In the genomic region with DNA sequence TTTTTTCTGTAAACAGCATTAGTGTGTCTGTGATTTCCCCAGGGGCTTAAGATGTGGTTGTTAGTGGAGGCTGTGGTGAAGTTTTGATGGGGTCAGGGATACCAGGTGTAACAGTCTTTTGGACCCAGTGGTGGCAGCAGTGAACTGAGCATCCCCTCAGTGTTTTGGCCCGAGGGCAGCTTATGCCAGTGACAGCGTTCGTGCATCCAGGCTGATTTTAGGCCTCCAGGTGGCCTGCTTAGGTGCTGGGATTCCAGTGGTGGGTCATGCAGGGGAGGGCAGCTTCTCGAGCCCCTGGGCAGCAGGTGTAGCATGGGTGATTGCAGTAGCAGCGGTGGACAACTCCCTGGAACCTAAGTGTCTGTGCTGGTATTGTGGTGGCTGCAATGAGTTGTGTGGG, we compare ENCODE assay signal across 15 cellular contexts. TPM values are rescaled to one million over a fixed set of nuclear protein-coding genes. Genes with fewer than 3 reads are reported as not detected.
DNase-seq lines count a peak whose midpoint lies in the region; ATAC-seq, FAIRE-seq and TF ChIP-seq lines count a peak whose summit lies in the region.
"Had no signal": no experiment of that assay in that cellular context is flagged by ENCODE, and none has a peak within 500 bp of the region (broad histone marks: within the 10 kb centered on the region; RNA-seq: fewer than 3 reads in every experiment).

No MANE protein-coding gene starts in this region.

- peaks cover 45% of the 10 kb centered on the region for H3K4me1 Mint-ChIP-seq in CD14-positive monocyte
- peaks cover 43% of the 10 kb centered on the region for H3K4me1 Mint-ChIP-seq in Caco-2 (ENCODE audit: low read depth, unreplicated experiment)
- peaks cover 74% of the 10 kb centered on the region for H3K4me1 Mint-ChIP-seq in activated T-helper 17 cell treated with anti-CD3 and anti-CD28 coated beads, Interleukin-2, amount 50 U/mL, for 72 hours

- DNase-seq in CD14-positive monocyte (ENCODE audit: low spot score) (no peak), Caco-2 (peak in 1 of 2 experiments; percentile 4), HepG2 (ENCODE audit: low spot score) (no peak), UCSD-AML1 (lab: John Stamatoyannopoulos, UW; ENCODE audit: unreplicated experiment) (no peak)
- DNase-seq: activated CD4-positive, CD25-positive, alpha-beta regulatory T cell treated with anti-CD3 and anti-CD28 coated beads, Interleukin-2, amount 50 U/mL, for 72 hours; C1 segment of cervical spinal cord; NCI-H1694 treated with DMSO at 0.1 percent for 48 hours; stomach had no signal

- H3K9me3 Mint-ChIP-seq in CD14-positive monocyte (peaks cover 3 to 13% (median 11%) of the 10 kb centered on the region in 7 donors), Caco-2 (ENCODE audit: unreplicated experiment) (no peaks in the 10 kb centered on the region)
- peaks cover 4% of the 10 kb centered on the region for H3K9me3 Mint-ChIP-seq in activated T-helper 17 cell treated with anti-CD3 and anti-CD28 coated beads, Interleukin-2, amount 50 U/mL, for 72 hours

- CTCF ChIA-PET in Caco-2 (lab: Charles Lee) (no interaction called here), HepG2 (lab: Yijun Ruan, JAX; ENCODE audit: low intra/inter-chr PET ratio, low total read pairs) (no interaction called here)

- no peak overlapping the region for H3K27ac ChIP-seq in HepG2 (ENCODE audit: extremely low read length, insufficient read depth, low read length)
- H3K27ac ChIP-seq: heart right ventricle, stomach had no signal

- H3K9me3 ChIP-seq in Caco-2 (no peaks in the 10 kb centered on the region), HepG2 (ENCODE audit: low read length) (no peaks in the 10 kb centered on the region)

- H4K20me1 ChIP-seq in HepG2 (ENCODE audit: insufficient read depth, low read length), result peaks cover 57% of the 10 kb centered on the region

- in situ Hi-C loops in HepG2 (cut with HindIII; ENCODE audit: extremely low pct_ligation_motif_present, low pct_unique_long_range_greater_than_20kb), result no loop called here

- TF ChIP-seq CTCF in CD14-positive monocyte (IDR thresholded peaks at IDR 0.05) (no peak), Caco-2 (IDR thresholded peaks at IDR 0.05; ENCODE audit: insufficient read depth in 1 of 2, low read depth in 1 of 2, low read length in 1 of 2, severe bottlenecking in 1 of 2, unreplicated experiment in 1 of 2) (no peak), HepG2 (CRISPR knock-in tag; IDR thresholded peaks at IDR 0.05) (no peak)

- no peak overlapping the region for H3K4me2 ChIP-seq in HepG2 (ENCODE audit: low read depth, low read length)

- BruUV-seq in Caco-2 (replicated peaks; lab: Mats Ljungman, UMichigan) (no TSS peak), HepG2 (replicated peaks; lab: Mats Ljungman, UMichigan) (no TSS peak)

- FAIRE-seq in HepG2 (lab: Jason Lieb, UNC), result no peak
- FAIRE-seq: GM12891 had no signal

- H3K79me2 ChIP-seq in HepG2 (ENCODE audit: insufficient read depth, low read length), result peaks cover 97% of the 10 kb centered on the region

- TF ChIP-seq POLR2A in HepG2 (IDR thresholded peaks at IDR 0.05; ENCODE audit: insufficient read depth in 1 of 2, low read depth in 2 of 2, low read length in 2 of 2), result no peak

- H3K4me3 ChIP-seq in Caco-2 (ENCODE audit: low read depth, low read length) (no peak overlapping the region), HepG2 (replicated peaks in 1 of 3; ENCODE audit: insufficient read depth in 1 of 3, low read depth in 2 of 3, low read length in 3 of 3) (no peak overlapping the region)
- H3K4me3 ChIP-seq: heart right ventricle, stomach had no signal

- H3K4me3 Mint-ChIP-seq in CD14-positive monocyte, result no peak overlapping the region
- no peak overlapping the region for H3K4me3 Mint-ChIP-seq in Caco-2 (ENCODE audit: unreplicated experiment)
- peak overlapping the region; percentile 39 for H3K4me3 Mint-ChIP-seq in activated T-helper 17 cell treated with anti-CD3 and anti-CD28 coated beads, Interleukin-2, amount 50 U/mL, for 72 hours

- no peak for TF ChIP-seq RAD21 in HepG2 (CRISPR knock-in tag; IDR thresholded peaks at IDR 0.05)

- no peaks in the 10 kb centered on the region for H3K36me3 Mint-ChIP-seq in CD14-positive monocyte
- peaks cover 7% of the 10 kb centered on the region for H3K36me3 Mint-ChIP-seq in Caco-2 (ENCODE audit: insufficient read depth, unreplicated experiment)
- peaks cover 9% of the 10 kb centered on the region for H3K36me3 Mint-ChIP-seq in activated T-helper 17 cell treated with anti-CD3 and anti-CD28 coated beads, Interleukin-2, amount 50 U/mL, for 72 hours (ENCODE audit: low read depth)

- H3K4me1 ChIP-seq in Caco-2, result peaks cover 27% of the 10 kb centered on the region
- peaks cover 40% of the 10 kb centered on the region for H3K4me1 ChIP-seq in HepG2 (ENCODE audit: insufficient read depth, low read length)

- WGBS in HepG2 (ENCODE audit: low lambda C conversion rate), result 100% methylated on average over 1 of the region's 5 CpGs

- no peak for TF ChIP-seq EP300 in HepG2 (IDR thresholded peaks at IDR 0.05; ENCODE audit: low read depth in 2 of 2, low read length in 2 of 2)
- no peak for TF ChIP-seq EP300 in HepG2 (CRISPR knock-in tag; IDR thresholded peaks at IDR 0.05; ENCODE audit: borderline replicate concordance)

- H2AFZ ChIP-seq in HepG2 (ENCODE audit: low read length), result no peak overlapping the region

- H3K27me3 Mint-ChIP-seq in CD14-positive monocyte (ENCODE audit: low read depth in 3 of 3) (peaks cover 0 to 1% (median 0%) of the 10 kb centered on the region in 3 donors), Caco-2 (ENCODE audit: insufficient read depth, unreplicated experiment) (no peaks in the 10 kb centered on the region)
- H3K27me3 Mint-ChIP-seq in activated T-helper 17 cell treated with anti-CD3 and anti-CD28 coated beads, Interleukin-2, amount 50 U/mL, for 72 hours, result no peaks in the 10 kb centered on the region

- intact Hi-C loops in CD14-positive monocyte (cut with micrococcal nuclease), result no loop called here
- intact Hi-C loops in Caco-2 (cut with micrococcal nuclease; ENCODE audit: unreplicated experiment), result no loop called here
- intact Hi-C loops in HepG2 (cut with micrococcal nuclease; ENCODE audit: unreplicated experiment), result no loop called here

- ATAC-seq in activated T-helper 17 cell treated with anti-CD3 and anti-CD28 coated beads, Interleukin-2, amount 50 U/mL, for 72 hours (replicated peaks), result no peak
- peak; percentile 60 for ATAC-seq in HepG2
- no peak for ATAC-seq in HG03520 (IDR thresholded peaks at IDR 0.05; ENCODE audit: unreplicated experiment)
- no peak for ATAC-seq in HG02852 (IDR thresholded peaks at IDR 0.05; ENCODE audit: unreplicated experiment)
- ATAC-seq: Panc1 had no signal

- POLR2A ChIA-PET in Caco-2 (lab: Charles Lee), result no interaction called here
- POLR2A ChIA-PET in HepG2 (lab: Yijun Ruan, JAX), result no interaction called here

- no peak overlapping the region for H3K9ac ChIP-seq in HepG2 (ENCODE audit: insufficient read depth, low read depth, low read length)

- no peaks in the 10 kb centered on the region for H3K36me3 ChIP-seq in Caco-2 (ENCODE audit: control insufficient read depth, insufficient read depth, low read length)
- no peaks in the 10 kb centered on the region for H3K36me3 ChIP-seq in HepG2 (replicated peaks in 1 of 2; ENCODE audit: control insufficient read depth in 1 of 2, insufficient read depth in 2 of 2, low read length in 2 of 2)
- H3K36me3 ChIP-seq: heart right ventricle, stomach had no signal

- H3K27ac Mint-ChIP-seq in CD14-positive monocyte, result peak overlapping the region in 6 of 7 donors; percentile 5 to 66 (median 41)
- H3K27ac Mint-ChIP-seq in Caco-2 (ENCODE audit: unreplicated experiment), result peak overlapping the region; percentile 12
- peak overlapping the region; percentile 20 for H3K27ac Mint-ChIP-seq in activated T-helper 17 cell treated with anti-CD3 and anti-CD28 coated beads, Interleukin-2, amount 50 U/mL, for 72 hours
- H3K27ac Mint-ChIP-seq: activated T-helper 2 cell treated with anti-CD3 and anti-CD28 coated beads, Interferon-gamma antibody, Interleukin-2, Interleukin-4, amounts not matched to agents 10 μg/mL and 5 μg/mL and 100 μg/mL, durations not matched to agents 14 hours and 24 hours and 36 hours had no signal

- H3K27me3 ChIP-seq in Caco-2 (replicated peaks; ENCODE audit: control insufficient read depth, insufficient read depth, low read length) (no peaks in the 10 kb centered on the region), HepG2 (ENCODE audit: control insufficient read depth in 1 of 2, insufficient read depth in 2 of 2, low read length in 2 of 2) (no peaks in the 10 kb centered on the region)
- H3K27me3 ChIP-seq: heart right ventricle, stomach had no signal

TF ChIP-seq in HepG2, 621 proteins besides CTCF, POLR2A, EP300 and RAD21 (continues in another document):
- no peak for TF ChIP-seq ZNF256 (CRISPR knock-in tag; conservative IDR thresholded peaks at IDR 0.05)
- no peak for TF ChIP-seq DNMT3B (CRISPR knock-in tag; conservative IDR thresholded peaks at IDR 0.05)
- TF ChIP-seq MTA1 (CRISPR knock-in tag; IDR thresholded peaks at IDR 0.05; ENCODE audit: borderline replicate concordance), result no peak

RNA-seq across cellular contexts. Expression of gene STT3B, which starts 29.2 kb away (rescaled TPM):
- 10 to 100 TPM; 86.3 to 97.0 TPM for polyA plus RNA-seq in CD14-positive monocyte
- 162 and 165 TPM in 2 replicates for total RNA-seq in Caco-2 (2022)
- 100 to 1,000 TPM in 1 of 2 donors, 10 to 100 TPM in 1; 88.9 to 155 TPM for total RNA-seq in activated T-helper 17 cell treated with anti-CD3 and anti-CD28 coated beads, Interleukin-2, amount 50 U/mL, for 72 hours
- total RNA-seq in HepG2 (2016; rRNA removed; fragmentation: Illumina TruSeq; extraction: Trizol), result 160 and 205 TPM in 2 replicates
- 106 and 107 TPM in 2 replicates for total RNA-seq in HepG2 (2016; cell fraction: cytosol; rRNA removed; fragmentation: Illumina TruSeq; extraction: Trizol; ENCODE audit: low read depth)
- total RNA-seq in HepG2 (2016; cell fraction: insoluble cytoplasmic fraction; rRNA removed; fragmentation: Illumina TruSeq; extraction: Trizol), result 157 and 195 TPM in 2 replicates
- 71.4 and 88.4 TPM in 2 replicates for total RNA-seq in HepG2 (2016; cell fraction: membrane; rRNA removed; fragmentation: Illumina TruSeq; extraction: Trizol)
- 201 and 264 TPM in 2 replicates for total RNA-seq in HepG2 (2016; cell fraction: nucleus; rRNA removed; fragmentation: Illumina TruSeq; extraction: Trizol)
- polyA plus RNA-seq in HepG2 (2011; rRNA removed), result 73.6 and 85.0 TPM in 2 replicates
- polyA plus RNA-seq in HepG2 (2011; cell fraction: cytosol; rRNA removed), result 39.4 and 56.2 TPM in 2 replicates
- polyA plus RNA-seq in HepG2 (2011; cell fraction: nucleus; rRNA removed), result 29.8 and 34.6 TPM in 2 replicates
- 70.0 and 96.2 TPM in 2 replicates for polyA plus RNA-seq in HepG2 (2012)
- 15.6 and 15.8 TPM in 2 replicates for polyA plus RNA-seq in HepG2 (2016; cell fraction: cytosol; fragmentation: Illumina TruSeq; extraction: Trizol; ENCODE audit: low read depth)
- polyA plus RNA-seq in HepG2 (2016; cell fraction: insoluble cytoplasmic fraction; fragmentation: Illumina TruSeq; extraction: Trizol; ENCODE audit: low read depth), result 107 and 116 TPM in 2 replicates
- polyA plus RNA-seq in HepG2 (2016; cell fraction: membrane; fragmentation: Illumina TruSeq; extraction: Trizol; ENCODE audit: low read depth), result 37.8 and 48.6 TPM in 2 replicates
- 192 and 216 TPM in 2 replicates for polyA plus RNA-seq in HepG2 (2016; cell fraction: nucleus; fragmentation: Illumina TruSeq; extraction: Trizol; ENCODE audit: insufficient read depth, low read depth)
- 83.7 and 110 TPM in 2 replicates for polyA minus RNA-seq in HepG2 (2011; rRNA and poly(A)+ RNA removed; ENCODE audit: low replicate concordance)
- 109 and 110 TPM in 2 replicates for polyA minus RNA-seq in HepG2 (2011; cell fraction: cytosol; rRNA and poly(A)+ RNA removed)
- 136 and 160 TPM in 2 replicates for polyA minus RNA-seq in HepG2 (2011; cell fraction: nucleus; rRNA and poly(A)+ RNA removed)
